In genomic region chr17:9509236-9509813, GRCh38 we compare ENCODE assay signal across 29 cellular contexts.
"Had no signal": no experiment of that assay in that cellular context is flagged by ENCODE, and none has a peak within 500 bp of the region (broad histone marks: within the 10 kb centered on the region; RNA-seq: fewer than 3 reads in every experiment).

No MANE protein-coding gene starts in this region.

- H3K9ac ChIP-seq: neural progenitor cell, parathyroid adenoma had no signal

- ATAC-seq: naive thymus-derived CD4-positive, alpha-beta T cell; sciatic nerve had no signal

- H2AFZ ChIP-seq: neural progenitor cell, parathyroid adenoma had no signal

- H3K36me3 ChIP-seq: esophagus squamous epithelium, neural progenitor cell, prostate gland, right atrium auricular region, thyroid gland, vagina had no signal

- H3K4me2 ChIP-seq: neural progenitor cell, smooth muscle cell had no signal

- DNase-seq: dermis blood vessel endothelial cell; effector memory CD4-positive, alpha-beta T cell; erythroblast; esophagus squamous epithelium; foreskin melanocyte; glutamatergic neuron; hypothalamus; immature natural killer cell; islet precursor cell; kidney glomerular epithelial cell; mesenchymal stem cell; naive thymus-derived CD4-positive, alpha-beta T cell; stimulated activated CD4-positive, alpha-beta T cell treated with anti-CD3 and anti-CD28 coated beads, Interleukin-12 subunit alpha, Interleukin-12 subunit beta, amount 100 ng/mL, for 4 hours; stimulated activated CD4-positive, alpha-beta T cell treated with anti-CD3 and anti-CD28 coated beads, Interleukin-1b, Interleukin-23, amount 100 ng/mL, for 48 hours; stimulated activated CD4-positive, alpha-beta T cell treated with anti-CD3 and anti-CD28 coated beads, Interleukin-4, amount 100 ng/mL, for 1 hour; stimulated activated CD8-positive, alpha-beta memory T cell treated with anti-CD3 and anti-CD28 coated beads, Interleukin-4, amount 100 ng/mL, for 48 hours; stimulated activated naive CD4-positive, alpha-beta T cell treated with Interleukin-2 at 50 U/mL for 16 hours; stomach; thyroid gland; trophoblast cell had no signal

- H3K27me3 ChIP-seq: esophagus squamous epithelium, neural progenitor cell, right atrium auricular region, stomach, thyroid gland, vagina had no signal

- H3K27ac ChIP-seq: coronary artery, esophagus squamous epithelium, neural progenitor cell, parathyroid adenoma, prostate gland, right atrium auricular region, stomach, thyroid gland, vagina had no signal

- H3K4me3 ChIP-seq: coronary artery, esophagus squamous epithelium, lung, neural progenitor cell, prostate gland, right atrium auricular region, smooth muscle cell, stomach, thyroid gland, vagina had no signal

- H3K9me3 ChIP-seq: prostate gland, thyroid gland had no signal

- H3K4me1 ChIP-seq: esophagus squamous epithelium, neural progenitor cell, parathyroid adenoma, prostate gland, right atrium auricular region, stomach, thyroid gland, vagina had no signal
